20 cellular contexts compared by ENCODE assay signal in the genomic region with DNA sequence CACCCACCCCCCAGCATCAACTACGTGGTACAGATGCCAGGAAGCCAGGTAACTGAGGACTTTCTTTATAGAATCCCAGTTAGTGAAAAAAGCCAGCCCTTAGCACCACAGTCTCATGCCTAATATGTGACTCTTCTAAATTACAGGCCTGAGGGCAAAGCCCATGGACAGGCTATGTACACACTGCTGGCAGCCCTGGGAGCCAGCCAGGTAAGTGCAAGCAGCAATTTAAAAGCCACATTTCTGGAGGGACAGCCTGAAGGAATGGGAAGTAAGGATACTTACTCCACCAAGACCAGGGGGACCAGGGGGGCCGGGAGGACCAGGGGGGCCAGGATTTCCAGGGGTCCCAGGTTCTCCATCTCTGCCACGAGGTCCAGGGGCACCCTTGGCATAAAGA. TPM values are rescaled to one million over a fixed set of nuclear protein-coding genes. Genes with fewer than 3 reads are reported as not detected.
DNase-seq lines count a peak whose midpoint lies in the region; ATAC-seq and TF ChIP-seq lines count a peak whose summit lies in the region.
"Had no signal": no experiment of that assay in that cellular context is flagged by ENCODE, and none has a peak within 500 bp of the region (broad histone marks: within the 10 kb centered on the region; RNA-seq: fewer than 3 reads in every experiment).

No MANE protein-coding gene starts in this region.

- no peak overlapping the region for H3K4me3 ChIP-seq in LNCaP clone FGC (ENCODE audit: low read depth, low read length)
- H3K4me3 ChIP-seq in osteoblast (ENCODE audit: insufficient read depth, low read length): no peak overlapping the region
- no peak overlapping the region for H3K4me3 ChIP-seq in psoas muscle
- no peak overlapping the region for H3K4me3 ChIP-seq in effector memory CD4-positive, alpha-beta T cell (ENCODE audit: insufficient read depth, low read depth, low read length, poor library complexity, severe bottlenecking)
- H3K4me3 ChIP-seq: SJSA1 had no signal

- intact Hi-C loops in CD14-positive monocyte (cut with micrococcal nuclease) (no loop called here), psoas muscle (cut with DNase I) (no loop called here)

- peaks cover 0 to 8% (median 3%) of the 10 kb centered on the region in 7 donors for H3K9me3 Mint-ChIP-seq in CD14-positive monocyte

- no peak overlapping the region for H3K27ac Mint-ChIP-seq in CD14-positive monocyte

- H4K20me1 ChIP-seq in osteoblast (ENCODE audit: insufficient read depth, low read length): no peaks in the 10 kb centered on the region

- H3K27me3 Mint-ChIP-seq in CD14-positive monocyte (ENCODE audit: low read depth in 3 of 3): peaks cover 65 to 79% (median 76%) of the 10 kb centered on the region in 3 donors

- no peaks in the 10 kb centered on the region for H3K79me2 ChIP-seq in osteoblast (ENCODE audit: insufficient read depth, low read length)

- H3K4me1 Mint-ChIP-seq in CD14-positive monocyte: peaks cover 16% of the 10 kb centered on the region

- TF ChIP-seq CTCF in CD14-positive monocyte (IDR thresholded peaks at IDR 0.05) (no peak), LNCaP clone FGC (IDR thresholded peaks at IDR 0.05; ENCODE audit: control insufficient read depth, extremely low read depth, insufficient read depth) (no peak), osteoblast (IDR thresholded peaks at IDR 0.05; ENCODE audit: extremely low read depth, low read depth, low read length) (no peak), psoas muscle (IDR thresholded peaks at IDR 0.05) (no peak)

- WGBS in psoas muscle, 3 donors: 64 to 74% (median 68%) methylated on average over 3 of the region's 3 CpGs

- peaks cover 0 to 3% of the 10 kb centered on the region in 2 donors for H3K36me3 Mint-ChIP-seq in CD14-positive monocyte

- H3K27ac ChIP-seq in osteoblast (ENCODE audit: low read depth, low read length): no peak overlapping the region
- H3K27ac ChIP-seq in psoas muscle: no peak overlapping the region
- no peak overlapping the region for H3K27ac ChIP-seq in effector memory CD4-positive, alpha-beta T cell (ENCODE audit: insufficient read depth, low read length, poor library complexity, severe bottlenecking)
- H3K27ac ChIP-seq: RWPE1, SJSA1 had no signal

- H3K4me1 ChIP-seq in osteoblast (ENCODE audit: insufficient read depth, low read length): peaks cover 14% of the 10 kb centered on the region
- H3K4me1 ChIP-seq in psoas muscle: peaks cover 24% of the 10 kb centered on the region
- peaks cover 14% of the 10 kb centered on the region for H3K4me1 ChIP-seq in effector memory CD4-positive, alpha-beta T cell (ENCODE audit: control insufficient read depth, insufficient read depth, low read length, poor library complexity, severe bottlenecking)
- H3K4me1 ChIP-seq: SJSA1 had no signal

- H3K4me3 Mint-ChIP-seq in CD14-positive monocyte: no peak overlapping the region

- DNase-seq in CD14-positive monocyte (ENCODE audit: low spot score): peak; percentile 19
- peak; percentile 87 for DNase-seq in LNCaP clone FGC (ENCODE audit: low read depth)
- peak; percentile 93 for DNase-seq in islet precursor cell
- peak; percentile 13 for DNase-seq in osteoblast (ENCODE audit: insufficient read length, low spot score, missing footprints)
- DNase-seq in psoas muscle: no peak
- no peak for DNase-seq in effector memory CD4-positive, alpha-beta T cell
- no peak for DNase-seq in central memory CD4-positive, alpha-beta T cell
- DNase-seq: AML-193, COR-L47, DMS 273 treated with DMSO at 0.1 percent for 48 hours, DND-41, KBM-7, NCI-H146, NCI-H2029 treated with DMSO at 0.1 percent for 48 hours, NCI-H2171 treated with DMSO at 0.1 percent for 48 hours, NCI-H446 treated with DMSO at 0.1 percent for 48 hours, SW 1271 had no signal

- H3K36me3 ChIP-seq in osteoblast (ENCODE audit: insufficient read depth, low read length) (no peaks in the 10 kb centered on the region), psoas muscle (ENCODE audit: insufficient read depth in 1 of 2, low read depth in 1 of 2) (no peaks in the 10 kb centered on the region)
- H3K36me3 ChIP-seq in effector memory CD4-positive, alpha-beta T cell (ENCODE audit: control insufficient read depth, insufficient read depth, low read length): no peaks in the 10 kb centered on the region
- H3K36me3 ChIP-seq: SJSA1 had no signal

- H3K4me2 ChIP-seq in osteoblast (ENCODE audit: insufficient read depth, low read length): no peak overlapping the region

- H3K9me3 ChIP-seq in osteoblast (ENCODE audit: low read depth, low read length) (no peaks in the 10 kb centered on the region), psoas muscle (no peaks in the 10 kb centered on the region)
- H3K9me3 ChIP-seq in effector memory CD4-positive, alpha-beta T cell (ENCODE audit: control insufficient read depth, low read length): no peaks in the 10 kb centered on the region
- H3K9me3 ChIP-seq: SJSA1 had no signal

- H3K27me3 ChIP-seq in osteoblast (ENCODE audit: insufficient read depth, low read length) (peaks cover 92% of the 10 kb centered on the region), psoas muscle (ENCODE audit: insufficient read depth in 3 of 3, low read length in 2 of 3) (peaks cover 0 to 5% (median 0%) of the 10 kb centered on the region in 3 donors)
- H3K27me3 ChIP-seq in effector memory CD4-positive, alpha-beta T cell (replicated peaks; ENCODE audit: control insufficient read depth, insufficient read depth, low read length, poor library complexity, severe bottlenecking): peaks cover 19% of the 10 kb centered on the region

- ATAC-seq in psoas muscle: no peak

- H2AFZ ChIP-seq in osteoblast (ENCODE audit: low read length): no peak overlapping the region

RNA-seq across cellular contexts. Expression of a gene that starts 7.0 kb away (rescaled TPM):
- polyA plus RNA-seq in CD14-positive monocyte (not detected), psoas muscle (under 1 TPM in 2 of 3 donors, not detected in 1; 0.07 to 0.41 TPM)
- total RNA-seq in osteoblast (under 0.01 TPM in 2 replicates), psoas muscle (under 1 TPM in 1 of 4 donors, not detected in 3; 0.06 TPM)
- total RNA-seq: H4, SJSA1 had no signal

RNA-seq across cellular contexts. Expression of a gene that starts 33.9 kb away (rescaled TPM):
- 1 to 10 TPM; 8.7 to 9.7 TPM for polyA plus RNA-seq in CD14-positive monocyte
- 57.5 and 58.3 TPM in 2 replicates for total RNA-seq in osteoblast
- 10 to 100 TPM in 3 of 4 donors, 1 to 10 TPM in 1; 7.7 to 15.8 (median 12.6) TPM for total RNA-seq in psoas muscle
- polyA plus RNA-seq in psoas muscle: 10 to 100 TPM; 14.3 to 33.4 (median 14.7) TPM

Comparison
In these comparisons a context has a peak if more than half of its experiments do, and no peak if none do; other contexts are left out.
1. DNase-seq: peak in CD14-positive monocyte (single experiment), LNCaP clone FGC (single experiment), islet precursor cell (single experiment) and osteoblast (single experiment); none in psoas muscle (0 of 2), effector memory CD4-positive, alpha-beta T cell (0 of 3) and central memory CD4-positive, alpha-beta T cell (single experiment).